In genomic region chrX:154436290-154436596, GRCh38 we compare ENCODE assay signal across 8 cellular contexts. TPM values are rescaled to one million over a fixed set of nuclear protein-coding genes. Genes with fewer than 3 reads are reported as not detected.
DNase-seq lines count a peak whose midpoint lies in the region; ATAC-seq, FAIRE-seq and TF ChIP-seq lines count a peak whose summit lies in the region.
"Had no signal": no experiment of that assay in that cellular context is flagged by ENCODE, and none has a peak within 500 bp of the region (broad histone marks: within the 10 kb centered on the region; RNA-seq: fewer than 3 reads in every experiment).

No MANE protein-coding gene starts in this region.

- in situ Hi-C loops in HAP-1 (cut with MboI; ENCODE audit: low sequenced_read_pairs): no loop called here

- H3K9me3 ChIP-seq in HAP-1: no peaks in the 10 kb centered on the region
- H3K9me3 ChIP-seq in smooth muscle cell (replicated peaks; ENCODE audit: low read depth): no peaks in the 10 kb centered on the region
- H3K9me3 ChIP-seq in small intestine (ENCODE audit: control insufficient read depth, low read depth): no peaks in the 10 kb centered on the region

- POLR2A ChIA-PET in T-cell (lab: Charles Lee): interaction anchor here in 1 of 2 donors (0.6 kb wide), 1 partner anchor 1103 kb away, joined by 3 read pairs; no protein-coding TSS in a partner anchor

- peak overlapping the region; percentile 72 to 81 (median 76) for H3K4me3 Mint-ChIP-seq in T-cell

- no peaks in the 10 kb centered on the region for H3F3A ChIP-seq in smooth muscle cell (ENCODE audit: low read depth)

- H3K36me3 Mint-ChIP-seq in T-cell: peaks cover 8% of the 10 kb centered on the region

- H3K9me3 Mint-ChIP-seq in T-cell: no peaks in the 10 kb centered on the region

- TF ChIP-seq CTCF in fibroblast of pulmonary artery (IDR thresholded peaks at IDR 0.05; ENCODE audit: low read length, missing control alignments) (no peak), smooth muscle cell (IDR thresholded peaks at IDR 0.05; ENCODE audit: borderline replicate concordance, insufficient read depth, poor library complexity, severe bottlenecking) (no peak)

- CTCF ChIA-PET in T-cell (lab: Charles Lee): no interaction called here

- H3K4me3 ChIP-seq in HAP-1: peak overlapping the region; percentile 32
- H3K4me3 ChIP-seq in fibroblast of pulmonary artery (replicated peaks; ENCODE audit: low read depth, low read length): peak overlapping the region; percentile 21
- H3K4me3 ChIP-seq in smooth muscle cell: peak overlapping the region; percentile 31
- peak overlapping the region in 1 of 2 donors; percentile 35 for H3K4me3 ChIP-seq in small intestine (ENCODE audit: low read depth in 1 of 2, low read length in 2 of 2)

- H3K9ac ChIP-seq in smooth muscle cell (ENCODE audit: low read depth): no peak overlapping the region

- H3K27me3 ChIP-seq in HAP-1 (ENCODE audit: low read depth) (no peaks in the 10 kb centered on the region), smooth muscle cell (ENCODE audit: low read depth) (no peaks in the 10 kb centered on the region), small intestine (ENCODE audit: control insufficient read depth in 2 of 2, insufficient read depth in 2 of 2, low read length in 2 of 2) (no peaks in the 10 kb centered on the region)

- H3K27ac Mint-ChIP-seq in T-cell: peak overlapping the region; percentile 85 to 90

- H3K79me2 ChIP-seq in smooth muscle cell (ENCODE audit: low read depth): peaks cover 40% of the 10 kb centered on the region

- 47% methylated on average over 20 of the region's 20 CpGs for WGBS in smooth muscle cell (ENCODE audit: low lambda C conversion rate)
- 17 to 48% (median 33%) methylated on average over 19 to 20 of the region's 20 CpGs for WGBS in small intestine, 3 donors

- H3K36me3 ChIP-seq in HAP-1 (replicated peaks): peaks cover 77% of the 10 kb centered on the region
- no peaks in the 10 kb centered on the region for H3K36me3 ChIP-seq in smooth muscle cell (ENCODE audit: low read depth)
- no peaks in the 10 kb centered on the region for H3K36me3 ChIP-seq in small intestine (ENCODE audit: control insufficient read depth in 2 of 2, insufficient read depth in 2 of 2, low read length in 2 of 2)

- DNase-seq in HAP-1 (ENCODE audit: low spot score in 2 of 2): no peak
- no peak for DNase-seq in T-cell
- no peak for DNase-seq in fibroblast of pulmonary artery (ENCODE audit: low read depth)
- DNase-seq in smooth muscle cell (lab: John Stamatoyannopoulos, UW; ENCODE audit: unreplicated experiment): no peak
- no peak for DNase-seq in NCI-H1436 treated with DMSO at 0.1 percent for 48 hours (lab: John Stamatoyannopoulos, UW)
- no peak for DNase-seq in small intestine

- peaks cover 17 to 27% (median 18%) of the 10 kb centered on the region in 3 donors for H3K4me1 Mint-ChIP-seq in T-cell

- H3K27ac ChIP-seq in smooth muscle cell (ENCODE audit: low read depth) (no peak overlapping the region), small intestine (ENCODE audit: low read depth in 1 of 2, low read length in 1 of 2) (peak overlapping the region in 1 of 2 donors; percentile 54)

- peaks cover 5% of the 10 kb centered on the region for H3K4me1 ChIP-seq in HAP-1
- peaks cover 4% of the 10 kb centered on the region for H3K4me1 ChIP-seq in smooth muscle cell (ENCODE audit: low read depth)
- no peaks in the 10 kb centered on the region for H3K4me1 ChIP-seq in small intestine (ENCODE audit: control insufficient read depth in 2 of 2, insufficient read depth in 1 of 2, low read depth in 1 of 2, low read length in 1 of 2)

- H4K20me1 ChIP-seq in smooth muscle cell (ENCODE audit: low read depth): peaks cover 26% of the 10 kb centered on the region

- H2AFZ ChIP-seq in smooth muscle cell (ENCODE audit: low read depth): no peak overlapping the region

- peak overlapping the region; percentile 75 for H3K4me2 ChIP-seq in smooth muscle cell

- FAIRE-seq in small intestine (lab: Jason Lieb, UNC): no peak
- FAIRE-seq: TTC549 had no signal

- H3K27me3 Mint-ChIP-seq in T-cell: peaks cover 0 to 4% of the 10 kb centered on the region in 2 donors

- ATAC-seq in T-cell (replicated peaks in 1 of 4) (no peak), GM21526 (IDR thresholded peaks at IDR 0.05; ENCODE audit: low FRiP score, unreplicated experiment) (no peak)

RNA-seq across cellular contexts. Expression of gene GDI1, which starts 0.7 kb away (rescaled TPM):
- 100 to 1,000 TPM; 117 to 208 (median 182) TPM for total RNA-seq in T-cell
- total RNA-seq in smooth muscle cell: 92.2 and 98.8 TPM in 2 replicates
- 143 and 160 TPM in 2 replicates for polyA plus RNA-seq in smooth muscle cell
- 10 to 100 TPM; 59.2 to 65.9 (median 59.3) TPM for polyA plus RNA-seq in small intestine

RNA-seq across cellular contexts. Expression of gene FAM50A, which starts 7.7 kb away (rescaled TPM):
- total RNA-seq in T-cell (10 to 100 TPM; 34.9 to 60.5 (median 51.9) TPM), smooth muscle cell (46.0 and 50.1 TPM in 2 replicates)
- polyA plus RNA-seq in smooth muscle cell (183 and 216 TPM in 2 replicates), small intestine (100 to 1,000 TPM in 2 of 3 donors, 10 to 100 TPM in 1; 72.8 to 181 (median 165) TPM)

RNA-seq across cellular contexts. Expression of gene ATP6AP1, which starts 7.8 kb away (rescaled TPM):
- total RNA-seq in T-cell (10 to 100 TPM; 37.9 to 56.8 (median 53.6) TPM), smooth muscle cell (84.0 and 104 TPM in 2 replicates)
- polyA plus RNA-seq in smooth muscle cell (193 and 213 TPM in 2 replicates), small intestine (10 to 100 TPM; 34.0 to 73.7 (median 41.1) TPM)

RNA-seq across cellular contexts. Expression of gene PLXNA3, which starts 21.8 kb away (rescaled TPM):
- total RNA-seq in T-cell (10 to 100 TPM; 48.1 to 87.0 (median 72.9) TPM), smooth muscle cell (15.1 and 33.6 TPM in 2 replicates)
- polyA plus RNA-seq in smooth muscle cell (38.2 and 60.2 TPM in 2 replicates), small intestine (10 to 100 TPM in 1 of 3 donors, 1 to 10 TPM in 2; 3.2 to 10.7 (median 8.4) TPM)

RNA-seq across cellular contexts. Expression of gene TAFAZZIN, which starts 24.9 kb away (rescaled TPM):
- total RNA-seq in T-cell (100 to 1,000 TPM in 3 of 5 donors, 10 to 100 TPM in 2; 89.8 to 144 (median 129) TPM), smooth muscle cell (28.3 and 203 TPM in 2 replicates)
- polyA plus RNA-seq in smooth muscle cell (30.2 and 32.4 TPM in 2 replicates), small intestine (10 to 100 TPM; 31.8 to 78.3 (median 60.8) TPM)
